ENCODE assay signal across 10 cellular contexts in genomic region chr5:143205386-143205785, GRCh38.
DNase-seq lines count a peak whose midpoint lies in the region; ATAC-seq and TF ChIP-seq lines count a peak whose summit lies in the region.
"Had no signal": no experiment of that assay in that cellular context is flagged by ENCODE, and none has a peak within 500 bp of the region (broad histone marks: within the 10 kb centered on the region; RNA-seq: fewer than 3 reads in every experiment).

No MANE protein-coding gene starts in this region.

- H3K4me3 ChIP-seq in astrocyte of the spinal cord (ENCODE audit: low read depth, low read length) = no peak overlapping the region

- no peak overlapping the region for H3K27ac Mint-ChIP-seq in glutamatergic neuron (ENCODE audit: unreplicated experiment)

- peaks cover 4% of the 10 kb centered on the region for H3K27me3 Mint-ChIP-seq in glutamatergic neuron (ENCODE audit: unreplicated experiment)
- H3K27me3 Mint-ChIP-seq: activated T-cell treated with anti-CD3 and anti-CD28 coated beads, Interleukin-2, amount 50 U/mL, for 24 hours had no signal

- peak; percentile 89 for DNase-seq in AG08395 (ENCODE audit: low spot score)
- peak; percentile 82 for DNase-seq in HPDE6-E6E7 (ENCODE audit: extremely low spot score)
- peak; percentile 93 for DNase-seq in astrocyte of the spinal cord (ENCODE audit: low read depth, low spot score)
- DNase-seq in kidney glomerular epithelial cell (lab: John Stamatoyannopoulos, UW) = peak; percentile 79
- DNase-seq in NCI-H1105 (lab: John Stamatoyannopoulos, UW) = no peak
- no peak for DNase-seq in NCI-H2171 treated with DMSO at 0.1 percent for 48 hours (lab: John Stamatoyannopoulos, UW)
- DNase-seq in glutamatergic neuron = no peak
- DNase-seq: activated T-cell treated with anti-CD3 and anti-CD28 coated beads, Interleukin-2, amount 50 U/mL, for 24 hours; occipital lobe had no signal

- no peaks in the 10 kb centered on the region for H3K9me3 Mint-ChIP-seq in glutamatergic neuron (ENCODE audit: unreplicated experiment)
- H3K9me3 Mint-ChIP-seq: activated T-cell treated with anti-CD3 and anti-CD28 coated beads, Interleukin-2, amount 50 U/mL, for 24 hours had no signal

- in situ Hi-C loops in astrocyte of the spinal cord (cut with HindIII; ENCODE audit: low sequenced_read_pairs) = no loop called here

- peaks cover 11% of the 10 kb centered on the region for H3K4me1 Mint-ChIP-seq in glutamatergic neuron (ENCODE audit: low read depth, unreplicated experiment)

- no peak for ATAC-seq in HG02588 (IDR thresholded peaks at IDR 0.05; ENCODE audit: unreplicated experiment)

- TF ChIP-seq CTCF in astrocyte of the spinal cord (IDR thresholded peaks at IDR 0.05; ENCODE audit: low read depth, low read length) (no peak), glutamatergic neuron (IDR thresholded peaks at IDR 0.05; ENCODE audit: partially characterized antibody, unreplicated experiment) (no peak)

- H3K4me3 Mint-ChIP-seq in glutamatergic neuron (ENCODE audit: unreplicated experiment) = no peak overlapping the region
- H3K4me3 Mint-ChIP-seq: activated T-cell treated with anti-CD3 and anti-CD28 coated beads, Interleukin-2, amount 50 U/mL, for 24 hours had no signal

- H3K36me3 Mint-ChIP-seq in glutamatergic neuron (ENCODE audit: unreplicated experiment) = peaks cover 5% of the 10 kb centered on the region

Comparison
In these comparisons a context has a peak if more than half of its experiments do, and no peak if none do; other contexts are left out.
1. DNase-seq: peak in AG08395 (single experiment), HPDE6-E6E7 (single experiment), astrocyte of the spinal cord (single experiment) and kidney glomerular epithelial cell (single experiment); none in NCI-H1105 (single experiment), NCI-H2171 treated with DMSO at 0.1 percent for 48 hours (single experiment) and glutamatergic neuron (single experiment).